9 cellular contexts compared by ENCODE assay signal in the genomic region with DNA sequence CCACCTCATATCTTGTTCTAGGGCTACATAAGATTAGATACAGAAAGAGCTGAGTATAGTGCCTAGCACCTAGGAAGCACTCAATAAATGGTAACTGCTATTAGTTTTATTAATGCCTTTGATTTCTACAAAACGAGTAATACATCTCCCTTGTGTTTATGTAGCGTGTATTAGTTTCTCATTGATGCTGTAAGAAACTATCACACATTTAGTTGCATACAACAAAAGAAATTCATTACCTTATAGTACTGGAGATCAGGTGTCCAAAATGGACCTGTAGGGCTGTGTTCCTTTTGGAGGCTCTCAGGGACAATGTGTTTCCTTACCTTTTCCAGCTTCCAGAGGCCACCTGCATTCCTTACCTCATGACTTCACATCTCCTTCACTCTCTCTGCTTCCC. TPM values are rescaled to one million over a fixed set of nuclear protein-coding genes. Genes with fewer than 3 reads are reported as not detected.
A peak's percentile ranks its signal among the peaks of the same experiment; 100 is the strongest.
DNase-seq lines count a peak whose midpoint lies in the region; ATAC-seq and TF ChIP-seq lines count a peak whose summit lies in the region.
"Had no signal": no experiment of that assay in that cellular context is flagged by ENCODE, and none has a peak within 500 bp of the region (broad histone marks: within the 10 kb centered on the region; RNA-seq: fewer than 3 reads in every experiment).

No MANE protein-coding gene starts in this region.

- no peak for TF ChIP-seq CTCF in CD4-positive, alpha-beta T cell (IDR thresholded peaks at IDR 0.05)
- TF ChIP-seq CTCF in chondrocyte (IDR thresholded peaks at IDR 0.05) (no peak), nephron (IDR thresholded peaks at IDR 0.05; ENCODE audit: unreplicated experiment in 3 of 3) (no peak)

- H3K4me1 Mint-ChIP-seq in CD4-positive, alpha-beta T cell (ENCODE audit: low read depth): peaks cover 57% of the 10 kb centered on the region
- H3K4me1 Mint-ChIP-seq in IgD-negative memory B cell: peaks cover 22 to 41% (median 39%) of the 10 kb centered on the region in 3 donors
- peaks cover 9% of the 10 kb centered on the region for H3K4me1 Mint-ChIP-seq in chondrocyte (ENCODE audit: low read depth)
- peaks cover 13% of the 10 kb centered on the region for H3K4me1 Mint-ChIP-seq in nephron

- H3K27me3 ChIP-seq in CD4-positive, alpha-beta T cell (ENCODE audit: control insufficient read depth, insufficient read depth, low read length): no peaks in the 10 kb centered on the region

- no peak for DNase-seq in CD4-positive, alpha-beta T cell
- DNase-seq in chondrocyte (ENCODE audit: low spot score) (no peak), head of caudate nucleus (no peak), AG08395 (ENCODE audit: low spot score) (no peak)
- DNase-seq: NCI-H1694 had no signal

- no peak overlapping the region for H3K27ac ChIP-seq in CD4-positive, alpha-beta T cell (ENCODE audit: low read depth, low read length)

- intact Hi-C loops in CD4-positive, alpha-beta T cell (cut with DNase I, micrococcal nuclease): loop anchor here (5.0 to 10.0 kb wide), 8 partner anchors 140 to 780 kb away; a partner anchor contains a TSS
- intact Hi-C loops in head of caudate nucleus (cut with DNase I): loop anchor here (5.0 kb wide), 1 partner anchor 140 kb away; a partner anchor contains a TSS

- H3K4me3 Mint-ChIP-seq in CD4-positive, alpha-beta T cell: peak overlapping the region; percentile 97
- H3K4me3 Mint-ChIP-seq in IgD-negative memory B cell (peak overlapping the region; percentile 72 to 99 (median 94)), chondrocyte (ENCODE audit: unreplicated experiment) (peak overlapping the region; percentile 85), nephron (peak overlapping the region; percentile 82 to 88 (median 83))

- H3K9me3 ChIP-seq in CD4-positive, alpha-beta T cell (ENCODE audit: control insufficient read depth, low read length): no peaks in the 10 kb centered on the region

- CTCF ChIA-PET in CD4-positive, alpha-beta T cell (lab: Charles Lee): interaction anchor here (1.1 kb wide), 1 partner anchor 112 kb away, joined by 4 read pairs; no protein-coding TSS in a partner anchor

- no peaks in the 10 kb centered on the region for H3K9me3 Mint-ChIP-seq in CD4-positive, alpha-beta T cell
- H3K9me3 Mint-ChIP-seq in IgD-negative memory B cell (no peaks in the 10 kb centered on the region), chondrocyte (ENCODE audit: low read depth) (no peaks in the 10 kb centered on the region), nephron (no peaks in the 10 kb centered on the region)

- H3K27ac Mint-ChIP-seq in CD4-positive, alpha-beta T cell: peak overlapping the region; percentile 80
- H3K27ac Mint-ChIP-seq in IgD-negative memory B cell (peak overlapping the region in 2 of 3 donors; percentile 38 to 64), chondrocyte (ENCODE audit: unreplicated experiment) (no peak overlapping the region), nephron (no peak overlapping the region)

- no peak for ATAC-seq in CD4-positive, alpha-beta T cell (ENCODE audit: poor library complexity)
- ATAC-seq in GM18858 (IDR thresholded peaks at IDR 0.05; ENCODE audit: unreplicated experiment) (no peak), HG03175 (IDR thresholded peaks at IDR 0.05; ENCODE audit: unreplicated experiment) (no peak)

- peaks cover 7% of the 10 kb centered on the region for H3K36me3 Mint-ChIP-seq in CD4-positive, alpha-beta T cell (ENCODE audit: low read depth)
- H3K36me3 Mint-ChIP-seq in IgD-negative memory B cell (no peaks in the 10 kb centered on the region), chondrocyte (ENCODE audit: low read depth) (no peaks in the 10 kb centered on the region), nephron (ENCODE audit: low read depth) (no peaks in the 10 kb centered on the region)

- POLR2A ChIA-PET in CD4-positive, alpha-beta T cell (lab: Charles Lee): interaction anchor here (1.7 to 1.8 kb wide), 3 partner anchors 112 to 514 kb away, joined by 6 to 7 read pairs (median 6); a partner anchor contains a TSS

- no peaks in the 10 kb centered on the region for H3K27me3 Mint-ChIP-seq in CD4-positive, alpha-beta T cell
- H3K27me3 Mint-ChIP-seq in IgD-negative memory B cell (no peaks in the 10 kb centered on the region), chondrocyte (ENCODE audit: low read depth) (peaks cover 29% of the 10 kb centered on the region), nephron (ENCODE audit: low read depth) (peaks cover 55% of the 10 kb centered on the region)

RNA-seq across cellular contexts. Expression of a gene that starts 1.0 kb away (rescaled TPM):
- total RNA-seq in CD4-positive, alpha-beta T cell: 10 to 100 TPM; 15.2 to 16.5 TPM
- polyA plus RNA-seq in IgD-negative memory B cell: 2.8 TPM
- 2.4 to 3.3 TPM (median 3.1 TPM) in 3 replicates for total RNA-seq in chondrocyte

Comparison
In these comparisons a context has a peak if more than half of its experiments do, and no peak if none do; other contexts are left out.
1. H3K27ac Mint-ChIP-seq: peak in CD4-positive, alpha-beta T cell (single experiment) and IgD-negative memory B cell (2 of 3); none in chondrocyte (single experiment) and nephron (0 of 3).
2. Peak in every context shown above with its lines, with median percentiles within 50 percentile points of each other: H3K4me3 Mint-ChIP-seq.